8 cellular contexts compared by ENCODE assay signal in the genomic region with DNA sequence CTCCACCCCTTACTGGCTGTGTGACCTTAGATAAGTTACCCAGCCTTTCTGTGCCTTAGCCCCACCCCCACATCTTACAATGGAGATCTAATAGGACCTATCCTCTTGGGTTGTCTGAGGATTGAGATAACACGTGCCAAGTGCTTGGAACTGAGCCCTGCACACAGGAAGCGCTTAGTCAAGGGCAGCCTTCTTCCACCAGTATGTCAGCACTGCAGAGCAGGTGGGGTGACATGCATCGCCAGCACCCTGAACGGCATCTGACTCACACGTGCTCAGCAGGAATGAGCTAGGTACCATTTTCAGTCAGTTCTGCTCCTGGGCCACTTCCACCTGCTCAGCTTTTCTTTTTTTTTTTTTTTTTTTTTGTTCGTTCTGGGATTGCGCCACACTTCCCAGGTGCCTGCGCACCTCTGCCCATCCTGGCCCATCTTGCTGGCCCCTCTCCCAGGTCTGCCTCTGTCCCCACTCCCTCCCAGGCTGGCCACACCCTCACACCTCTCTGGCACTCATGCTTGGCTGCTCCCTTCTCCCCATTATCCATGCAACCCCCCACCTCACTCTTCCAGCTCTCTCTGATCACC. TPM values are rescaled to one million over a fixed set of nuclear protein-coding genes. Genes with fewer than 3 reads are reported as not detected.
DNase-seq lines count a peak whose midpoint lies in the region; ATAC-seq and FAIRE-seq lines count a peak whose summit lies in the region.

No MANE protein-coding gene starts in this region.

- peaks cover 14% of the 10 kb centered on the region for H3K36me3 Mint-ChIP-seq in activated naive CD4-positive, alpha-beta T cell treated with anti-CD3 and anti-CD28 coated beads, Interleukin-2, amount 10 ng/mL, durations not matched to agents 7 days and 5 days

- peaks cover 7% of the 10 kb centered on the region for H3K9me3 Mint-ChIP-seq in activated naive CD4-positive, alpha-beta T cell treated with anti-CD3 and anti-CD28 coated beads, Interleukin-2, amount 10 ng/mL, durations not matched to agents 7 days and 5 days

- peaks cover 2 to 7% of the 10 kb centered on the region in 2 donors for H3K4me1 ChIP-seq in small intestine (ENCODE audit: control insufficient read depth in 2 of 2, insufficient read depth in 1 of 2, low read depth in 1 of 2, low read length in 1 of 2)

- DNase-seq in cardiac septum (ENCODE audit: low spot score) (peak; percentile 38), Right ventricle myocardium superior (no peak), HS-5 (ENCODE audit: low read depth) (peak; percentile 53), small intestine (peak; percentile 85), NOMO-1 (lab: John Stamatoyannopoulos, UW; ENCODE audit: unreplicated experiment in 2 of 2) (no peak), 8988T (no peak)
- peak; percentile 40 for DNase-seq in activated naive CD4-positive, alpha-beta T cell treated with anti-CD3 and anti-CD28 coated beads, Interleukin-2, amount 10 ng/mL, durations not matched to agents 7 days and 5 days

- H3K27me3 ChIP-seq in small intestine (ENCODE audit: control insufficient read depth in 2 of 2, insufficient read depth in 2 of 2, low read length in 2 of 2): no peaks in the 10 kb centered on the region

- WGBS in small intestine, 3 donors: 3 to 51% (median 27%) methylated on average over 6 to 8 of the region's 8 CpGs

- no peak overlapping the region for H3K4me3 Mint-ChIP-seq in activated naive CD4-positive, alpha-beta T cell treated with anti-CD3 and anti-CD28 coated beads, Interleukin-2, amount 10 ng/mL, durations not matched to agents 7 days and 5 days

- no peaks in the 10 kb centered on the region for H3K36me3 ChIP-seq in small intestine (ENCODE audit: control insufficient read depth in 2 of 2, insufficient read depth in 2 of 2, low read length in 2 of 2)

- H3K27ac ChIP-seq in small intestine (ENCODE audit: low read depth in 1 of 2, low read length in 1 of 2): peak overlapping the region; percentile 14 to 37

- ATAC-seq in Right ventricle myocardium superior (ENCODE audit: poor library complexity) (no peak), GM21528 (IDR thresholded peaks at IDR 0.05; ENCODE audit: low FRiP score, unreplicated experiment) (no peak)

- H3K27ac Mint-ChIP-seq in activated naive CD4-positive, alpha-beta T cell treated with anti-CD3 and anti-CD28 coated beads, Interleukin-2, amount 10 ng/mL, durations not matched to agents 7 days and 5 days: no peak overlapping the region

- H3K9me3 ChIP-seq in small intestine (ENCODE audit: control insufficient read depth, low read depth): no peaks in the 10 kb centered on the region

- no peak for FAIRE-seq in small intestine (lab: Jason Lieb, UNC)

- peaks cover 25% of the 10 kb centered on the region for H3K4me1 Mint-ChIP-seq in activated naive CD4-positive, alpha-beta T cell treated with anti-CD3 and anti-CD28 coated beads, Interleukin-2, amount 10 ng/mL, durations not matched to agents 7 days and 5 days

- H3K4me3 ChIP-seq in small intestine (ENCODE audit: low read depth in 1 of 2, low read length in 2 of 2): no peak overlapping the region

- intact Hi-C loops in cardiac septum (cut with DNase I): no loop called here
- intact Hi-C loops in Right ventricle myocardium superior (cut with DNase I): no loop called here

- CTCF ChIA-PET in activated naive CD4-positive, alpha-beta T cell treated with anti-CD3 and anti-CD28 coated beads, Interleukin-2, amount 10 ng/mL, durations not matched to agents 7 days and 5 days (lab: Charles Lee): no interaction called here

- H3K27me3 Mint-ChIP-seq in activated naive CD4-positive, alpha-beta T cell treated with anti-CD3 and anti-CD28 coated beads, Interleukin-2, amount 10 ng/mL, durations not matched to agents 7 days and 5 days: peaks cover 13% of the 10 kb centered on the region

RNA-seq across cellular contexts. Expression of a gene that starts 19.6 kb away (rescaled TPM):
- total RNA-seq in cardiac septum: 81.8 TPM
- total RNA-seq in Right ventricle myocardium superior: 106 TPM
- 10 to 100 TPM; 57.8 to 64.9 (median 59.7) TPM for polyA plus RNA-seq in small intestine

Comparison
In these comparisons a context has a peak if more than half of its experiments do, and no peak if none do; other contexts are left out.
1. DNase-seq: peak in cardiac septum (single experiment), HS-5 (single experiment), activated naive CD4-positive, alpha-beta T cell treated with anti-CD3 and anti-CD28 coated beads, Interleukin-2, amount 10 ng/mL, durations not matched to agents 7 days and 5 days (single experiment) and small intestine (single experiment); none in Right ventricle myocardium superior (single experiment), NOMO-1 (0 of 2) and 8988T (single experiment).